In the genomic region with DNA sequence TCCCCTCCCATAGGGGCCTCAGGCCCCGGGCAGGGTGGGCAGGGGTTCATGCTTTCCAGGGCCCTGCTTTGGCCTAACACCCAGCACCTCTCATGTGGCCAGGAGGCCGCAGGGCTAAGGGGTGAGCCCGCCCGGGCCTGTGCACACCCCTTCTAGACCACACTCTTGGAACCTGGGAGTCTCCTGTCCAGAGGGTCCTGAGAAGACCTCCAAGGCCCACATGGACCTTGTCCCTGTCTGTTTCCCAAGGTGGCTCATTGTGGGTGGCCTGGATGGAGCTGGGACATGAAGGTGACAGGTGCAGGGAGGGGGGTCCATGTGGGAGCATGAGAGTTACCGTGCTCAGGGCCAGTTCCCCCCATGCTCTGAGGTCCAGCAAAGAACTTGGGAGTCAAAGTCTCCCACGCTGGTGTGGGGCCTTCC, we compare ENCODE assay signal across 25 cellular contexts. TPM values are rescaled to one million over a fixed set of nuclear protein-coding genes. Genes with fewer than 3 reads are reported as not detected.
"Had no signal": no experiment of that assay in that cellular context is flagged by ENCODE, and none has a peak within 500 bp of the region (broad histone marks: within the 10 kb centered on the region; RNA-seq: fewer than 3 reads in every experiment).

No MANE protein-coding gene starts in this region.

- H3K27me3 Mint-ChIP-seq: activated CD8-positive, alpha-beta memory T cell treated with anti-CD3 and anti-CD28 coated beads, Interleukin-2, amount 10 ng/mL, durations not matched to agents 7 days and 5 days had no signal

- H3K27ac ChIP-seq: body of pancreas, colonic mucosa, esophagus squamous epithelium, neutrophil, skin epidermis, tibial nerve, vagina had no signal

- H3K4me1 Mint-ChIP-seq: activated CD8-positive, alpha-beta memory T cell treated with anti-CD3 and anti-CD28 coated beads, Interleukin-2, amount 10 ng/mL, durations not matched to agents 7 days and 5 days; naive B cell had no signal

- H3K4me3 Mint-ChIP-seq: activated CD8-positive, alpha-beta memory T cell treated with anti-CD3 and anti-CD28 coated beads, Interleukin-2, amount 10 ng/mL, durations not matched to agents 7 days and 5 days; activated naive CD8-positive, alpha-beta T cell; naive B cell had no signal

- H3K36me3 Mint-ChIP-seq: activated CD8-positive, alpha-beta memory T cell treated with anti-CD3 and anti-CD28 coated beads, Interleukin-2, amount 10 ng/mL, durations not matched to agents 7 days and 5 days; activated naive CD8-positive, alpha-beta T cell; naive B cell had no signal

- H3K27me3 ChIP-seq: body of pancreas, colonic mucosa, neutrophil, tibial nerve, vagina had no signal

- H3K27ac Mint-ChIP-seq: activated CD8-positive, alpha-beta memory T cell treated with anti-CD3 and anti-CD28 coated beads, Interleukin-2, amount 10 ng/mL, durations not matched to agents 7 days and 5 days; activated naive CD8-positive, alpha-beta T cell; naive B cell had no signal

- H3K4me3 ChIP-seq: body of pancreas, colonic mucosa, esophagus squamous epithelium, skin epidermis, tibial nerve, vagina had no signal

- H3K4me1 ChIP-seq: body of pancreas, colonic mucosa, esophagus squamous epithelium, tibial nerve, vagina had no signal

- H3K36me3 ChIP-seq: colonic mucosa, esophagus squamous epithelium, neutrophil, tibial nerve, vagina had no signal

- DNase-seq: activated CD4-positive, alpha-beta T cell treated with anti-CD3 and anti-CD28 coated beads for 1 hour; activated CD4-positive, alpha-beta T cell treated with anti-CD3 and anti-CD28 coated beads, Interleukin-2, amount 50 U/mL, for 48 hours; activated CD8-positive, alpha-beta memory T cell treated with anti-CD3 and anti-CD28 coated beads, Interleukin-2, amount 10 ng/mL, durations not matched to agents 7 days and 5 days; activated gamma-delta T cell treated with Interleukin-2 at 50 U/mL for 16 hours; activated T-cell treated with anti-CD3 and anti-CD28 coated beads, Interleukin-2, amount 50 U/mL, for 1 hour; amniotic stem cell; body of pancreas; caudate nucleus; colonic mucosa; esophagus squamous epithelium; hypothalamus; naive B cell; retina; stimulated activated CD4-positive, alpha-beta T cell treated with anti-CD3 and anti-CD28 coated beads, Interleukin-4, amount 100 ng/mL, for 24 hours; stimulated activated naive CD4-positive, alpha-beta T cell had no signal

- H3K9me3 ChIP-seq: body of pancreas, colonic mucosa, esophagus squamous epithelium, neutrophil, vagina had no signal

- ATAC-seq: activated CD8-positive, alpha-beta memory T cell treated with anti-CD3 and anti-CD28 coated beads, Interleukin-2, amount 10 ng/mL, durations not matched to agents 7 days and 5 days; body of pancreas had no signal

RNA-seq across cellular contexts. Expression of gene DLK1, which starts 11.6 kb away (rescaled TPM):
- total RNA-seq: activated CD8-positive, alpha-beta memory T cell treated with anti-CD3 and anti-CD28 coated beads, Interleukin-2, amount 10 ng/mL, durations not matched to agents 7 days and 5 days; esophagus squamous epithelium; fibroblast of villous mesenchyme; glomerular endothelial cell; lung microvascular endothelial cell; mononuclear cell; subcutaneous adipose tissue; tibial nerve had no signal
